In the genomic region with DNA sequence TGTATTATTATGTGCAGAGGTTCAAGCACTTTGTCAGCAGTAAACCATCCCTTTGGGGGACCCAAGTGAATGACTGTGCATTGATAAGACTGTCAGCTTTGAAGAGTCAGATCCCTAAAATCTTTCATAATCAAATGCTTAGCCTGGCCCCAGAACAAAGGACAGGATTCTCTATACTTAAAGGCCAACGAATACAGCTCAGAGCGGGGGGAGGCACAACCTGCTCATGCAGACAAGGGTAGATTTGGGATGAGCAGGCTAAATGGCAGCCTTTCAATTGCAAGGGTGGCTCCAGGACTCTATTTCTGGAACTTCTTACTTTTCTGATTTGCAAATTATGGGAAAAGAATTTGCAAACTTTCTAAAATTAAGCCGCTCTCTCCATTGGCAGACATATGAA, we compare ENCODE assay signal across 15 cellular contexts.
"Had no signal": no experiment of that assay in that cellular context is flagged by ENCODE, and none has a peak within 500 bp of the region (broad histone marks: within the 10 kb centered on the region; RNA-seq: fewer than 3 reads in every experiment).

No MANE protein-coding gene starts in this region.

- H3K4me3 Mint-ChIP-seq: central memory CD8-positive, alpha-beta T cell; dendritic cell treated with granulocyte-macrophage colony-stimulating factor and Interleukin-4, amounts not matched to agents 40 ng/mL and 50 ng/mL, for 4 days; nephron; stimulated activated naive CD8-positive, alpha-beta T cell treated with anti-CD3 and anti-CD28 coated beads, Interleukin-15, amount 100 ng/mL, for 72 hours had no signal

- H3K27me3 Mint-ChIP-seq: central memory CD8-positive, alpha-beta T cell; dendritic cell treated with granulocyte-macrophage colony-stimulating factor and Interleukin-4, amounts not matched to agents 40 ng/mL and 50 ng/mL, for 4 days; stimulated activated naive CD8-positive, alpha-beta T cell treated with anti-CD3 and anti-CD28 coated beads, Interleukin-15, amount 100 ng/mL, for 72 hours had no signal

- H3K27ac Mint-ChIP-seq: dendritic cell treated with granulocyte-macrophage colony-stimulating factor and Interleukin-4, amounts not matched to agents 40 ng/mL and 50 ng/mL, for 4 days; nephron; stimulated activated naive CD8-positive, alpha-beta T cell treated with anti-CD3 and anti-CD28 coated beads, Interleukin-15, amount 100 ng/mL, for 72 hours had no signal

- H3K9me3 Mint-ChIP-seq: central memory CD8-positive, alpha-beta T cell; dendritic cell treated with granulocyte-macrophage colony-stimulating factor and Interleukin-4, amounts not matched to agents 40 ng/mL and 50 ng/mL, for 4 days; nephron; stimulated activated naive CD8-positive, alpha-beta T cell treated with anti-CD3 and anti-CD28 coated beads, Interleukin-15, amount 100 ng/mL, for 72 hours had no signal

- H3K4me1 ChIP-seq: thyroid gland, uterus had no signal

- DNase-seq: activated CD4-positive, CD25-positive, alpha-beta regulatory T cell; activated naive CD4-positive, alpha-beta T cell treated with anti-CD3 and anti-CD28 coated beads, Interleukin-2, amount 50 U/mL, for 16 hours; body of pancreas; left colon; mucosa of descending colon; pancreas; stimulated activated CD4-positive, alpha-beta T cell treated with anti-CD3 and anti-CD28 coated beads, Interleukin-4, amount 100 ng/mL, for 1 hour; stimulated activated naive CD8-positive, alpha-beta T cell treated with anti-CD3 and anti-CD28 coated beads, Interleukin-15, amount 100 ng/mL, for 72 hours; T-helper 2 cell; thyroid gland; uterus had no signal

- H3K27ac ChIP-seq: body of pancreas, esophagus muscularis mucosa, pancreas, thyroid gland, uterus had no signal

- H3K9me3 ChIP-seq: body of pancreas, esophagus muscularis mucosa, mucosa of descending colon, pancreas, thyroid gland, uterus had no signal

- H3K4me1 Mint-ChIP-seq: central memory CD8-positive, alpha-beta T cell; stimulated activated naive CD8-positive, alpha-beta T cell treated with anti-CD3 and anti-CD28 coated beads, Interleukin-15, amount 100 ng/mL, for 72 hours had no signal

- ATAC-seq: body of pancreas; left colon; mucosa of descending colon; pancreas; stimulated activated naive CD8-positive, alpha-beta T cell treated with anti-CD3 and anti-CD28 coated beads, Interleukin-15, amount 100 ng/mL, for 72 hours had no signal

- H3K27me3 ChIP-seq: body of pancreas, esophagus muscularis mucosa, pancreas, thyroid gland, uterus had no signal

- H3K36me3 ChIP-seq: uterus had no signal

- H3K4me3 ChIP-seq: body of pancreas, esophagus muscularis mucosa, mucosa of descending colon, pancreas, thyroid gland, uterus had no signal
